Comparison of ENCODE assay signal across 8 cellular contexts in genomic region chr4:49512658-49513545, GRCh38.
A peak's percentile ranks its signal among the peaks of the same experiment; 100 is the strongest.
DNase-seq lines count a peak whose midpoint lies in the region; ATAC-seq and TF ChIP-seq lines count a peak whose summit lies in the region.
"Not testable (repeated sequence)": the region's sequence is repeated elsewhere in the genome, so short reads cannot be mapped to it uniquely, and the experiment has no call there.

No MANE protein-coding gene starts in this region.

- not testable (repeated sequence) for H3K4me2 ChIP-seq in hepatocyte

- peak; percentile 27 for DNase-seq in 8988T
- DNase-seq in GM10266 (ENCODE audit: extremely low spot score) = peak; percentile 2
- DNase-seq in RKO (ENCODE audit: low spot score) = peak; percentile 1
- peak; percentile 27 for DNase-seq in activated T-cell treated with anti-CD3 and anti-CD28 coated beads, Interleukin-2, amount 50 U/mL, for 1 hour
- DNase-seq in dorsolateral prefrontal cortex = peak in 6 of 10 donors; percentile 32 to 82 (median 56)
- DNase-seq in hepatocyte (ENCODE audit: low spot score) = peak; percentile 69
- peak; percentile 45 for DNase-seq in lung (ENCODE audit: low spot score)
- peak; percentile 72 for DNase-seq in sigmoid colon

- TF ChIP-seq CTCF in GM10266 (IDR thresholded peaks at IDR 0.05; ENCODE audit: control insufficient read depth, insufficient read depth, low read depth, missing control alignments); hepatocyte (IDR thresholded peaks at IDR 0.05; ENCODE audit: poor library complexity); lung (IDR thresholded peaks at IDR 0.05; ENCODE audit: control extremely low read depth, extremely low read depth); sigmoid colon (IDR thresholded peaks at IDR 0.05): not testable (repeated sequence)
- TF ChIP-seq CTCF in dorsolateral prefrontal cortex (IDR thresholded peaks at IDR 0.05 in 54 of 56, conservative IDR thresholded peaks at IDR 0.05 in 2 of 56; ENCODE audit: low read depth in 1 of 56, partially characterized antibody in 56 of 56) = peak in 2 of 56 donors; percentile 11 to 18

- H3K36me3 ChIP-seq in hepatocyte (replicated peaks; ENCODE audit: insufficient read depth, low read depth); lung (ENCODE audit: control insufficient read depth in 2 of 2, insufficient read depth in 2 of 2, low read length in 2 of 2); sigmoid colon: not testable (repeated sequence)

- H4K20me1 ChIP-seq in hepatocyte (ENCODE audit: insufficient read depth, poor library complexity, severe bottlenecking) = not testable (repeated sequence)

- intact Hi-C loops in dorsolateral prefrontal cortex (cut with DNase I); sigmoid colon (cut with DNase I): not testable (repeated sequence)

- 89% methylated on average over 33 of the region's 33 CpGs for WGBS in hepatocyte (ENCODE audit: low lambda C conversion rate, missing lambda C conversion rate)
- 75 to 83% methylated on average over 32 to 33 of the region's 33 CpGs for WGBS in lung, 2 donors
- 83 to 89% methylated on average over 33 of the region's 33 CpGs for WGBS in sigmoid colon, 2 donors

- peaks cover 0 to 40% (median 12%) of the 10 kb centered on the region in 45 donors for H3K27me3 ChIP-seq in dorsolateral prefrontal cortex
- not testable (repeated sequence) for H3K27me3 ChIP-seq in hepatocyte; lung (ENCODE audit: control insufficient read depth, insufficient read depth); sigmoid colon

- not testable (repeated sequence) for ATAC-seq in lung (ENCODE audit: insufficient read depth, low FRiP score)

- H3K4me3 ChIP-seq in dorsolateral prefrontal cortex, hepatocyte, lung, sigmoid colon: not testable (repeated sequence)

- H2AFZ ChIP-seq in hepatocyte = not testable (repeated sequence)

- not testable (repeated sequence) for TF ChIP-seq POLR2A in sigmoid colon (IDR thresholded peaks at IDR 0.05)

- H3K9me3 ChIP-seq in hepatocyte (ENCODE audit: low read depth) (peaks cover 42% of the 10 kb centered on the region), lung (ENCODE audit: control insufficient read depth in 2 of 2, insufficient read depth in 1 of 2, low read length in 1 of 2) (peaks cover 0 to 19% of the 10 kb centered on the region in 2 donors)
- H3K9me3 ChIP-seq in sigmoid colon = not testable (repeated sequence)

- not testable (repeated sequence) for TF ChIP-seq EP300 in sigmoid colon (IDR thresholded peaks at IDR 0.05)

- not testable (repeated sequence) for H3K79me2 ChIP-seq in hepatocyte

- not testable (repeated sequence) for H3K27ac ChIP-seq in dorsolateral prefrontal cortex; hepatocyte; lung (ENCODE audit: low read depth in 1 of 2, low read length in 1 of 2); sigmoid colon

- not testable (repeated sequence) for H3K4me1 ChIP-seq in hepatocyte (ENCODE audit: insufficient read depth); lung (ENCODE audit: control insufficient read depth in 2 of 2, insufficient read depth in 2 of 2, low read length in 2 of 2); sigmoid colon

- not testable (repeated sequence) for H3K9me2 ChIP-seq in hepatocyte (replicated peaks; ENCODE audit: insufficient read depth)

Comparison
In these comparisons a context has a peak if more than half of its experiments do, and no peak if none do; other contexts are left out.
1. DNase-seq: peak in every context shown above with its lines; median percentile 72 in sigmoid colon; 69 in hepatocyte; 56 in dorsolateral prefrontal cortex; 45 in lung; 27 in 8988T; 27 in activated T-cell treated with anti-CD3 and anti-CD28 coated beads, Interleukin-2, amount 50 U/mL, for 1 hour; 2 in GM10266; 1 in RKO.